25 cellular contexts compared by ENCODE assay signal in the genomic region with DNA sequence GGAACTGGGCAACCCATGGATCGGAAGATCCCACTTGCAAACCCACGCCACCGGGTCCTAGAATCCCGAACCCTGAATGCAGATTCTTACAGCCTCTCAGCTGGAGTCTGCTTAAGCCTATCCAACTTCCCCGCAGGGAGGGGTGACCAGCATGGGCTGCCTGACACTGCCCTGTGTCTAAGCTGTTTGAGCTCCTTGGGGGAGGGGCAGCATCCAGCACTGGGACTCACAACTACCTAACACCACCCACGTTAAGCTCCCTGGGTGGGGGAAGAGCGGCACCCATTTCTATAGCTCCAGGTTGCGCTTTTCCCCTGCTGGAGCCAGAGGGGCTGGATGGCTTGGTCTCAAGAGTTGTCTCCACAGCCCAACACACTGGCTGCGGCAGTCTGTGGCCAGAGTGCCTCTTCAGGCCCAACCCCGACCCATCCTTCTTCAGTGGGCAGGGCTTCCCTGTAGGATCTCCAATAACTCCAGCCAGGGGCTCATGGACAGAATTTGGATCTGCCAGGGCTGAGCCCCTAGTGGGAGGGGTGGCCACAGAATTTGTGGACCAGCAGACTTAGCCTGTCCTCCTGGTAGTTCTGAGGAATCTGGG.
"Had no signal": no experiment of that assay in that cellular context is flagged by ENCODE, and none has a peak within 500 bp of the region (broad histone marks: within the 10 kb centered on the region; RNA-seq: fewer than 3 reads in every experiment).

No MANE protein-coding gene starts in this region.

- H3K27me3 ChIP-seq: gastrocnemius medialis, hepatocyte, neutrophil, right atrium auricular region, testis, tibial artery had no signal

- H3K36me3 ChIP-seq: gastrocnemius medialis, lower lobe of right lung, neutrophil, prostate gland, right atrium auricular region, tibial artery had no signal

- H3K4me1 Mint-ChIP-seq: immature natural killer cell, nephron progenitor cell had no signal

- H3K79me2 ChIP-seq: hepatocyte had no signal

- H3K27me3 Mint-ChIP-seq: effector memory CD8-positive, alpha-beta T cell; naive thymus-derived CD8-positive, alpha-beta T cell; type B pancreatic cell had no signal

- H3K36me3 Mint-ChIP-seq: immature natural killer cell; naive thymus-derived CD8-positive, alpha-beta T cell; type B pancreatic cell had no signal

- H3K4me1 ChIP-seq: gastrocnemius medialis, lower lobe of right lung, prostate gland, right atrium auricular region, testis, tibial artery had no signal

- H3K4me3 Mint-ChIP-seq: effector memory CD8-positive, alpha-beta T cell; immature natural killer cell; naive thymus-derived CD8-positive, alpha-beta T cell; nephron progenitor cell; type B pancreatic cell had no signal

- H3K27ac ChIP-seq: coronary artery, gastrocnemius medialis, hepatocyte, lower lobe of right lung, neutrophil, prostate gland, right atrium auricular region, testis, tibial artery had no signal

- H3K4me3 ChIP-seq: coronary artery, gastrocnemius medialis, hepatocyte, lower lobe of right lung, prostate gland, right atrium auricular region, smooth muscle cell, tibial artery had no signal

- DNase-seq: dermis blood vessel endothelial cell; effector memory CD8-positive, alpha-beta T cell; gastrocnemius medialis; head of caudate nucleus; immature natural killer cell; islet precursor cell; left ventricle myocardium superior; lower lobe of right lung; naive thymus-derived CD8-positive, alpha-beta T cell; nephron progenitor cell; stimulated activated CD4-positive, alpha-beta T cell treated with anti-CD3 and anti-CD28 coated beads, Interleukin-12 subunit alpha, Interleukin-12 subunit beta, amount 100 ng/mL, for 4 hours; stimulated activated CD4-positive, alpha-beta T cell treated with anti-CD3 and anti-CD28 coated beads, Interleukin-1b, Interleukin-23, amount 100 ng/mL, for 48 hours; stimulated activated CD4-positive, alpha-beta T cell treated with anti-CD3 and anti-CD28 coated beads, Interleukin-4, amount 100 ng/mL, for 1 hour; stimulated activated CD8-positive, alpha-beta memory T cell treated with anti-CD3 and anti-CD28 coated beads, Interleukin-4, amount 100 ng/mL, for 48 hours; stimulated activated naive CD8-positive, alpha-beta T cell treated with anti-CD3 and anti-CD28 coated beads, Interleukin-15, Interleukin-2, amounts not matched to agents 100 U/mL and 50 U/mL, for 24 hours; tibial artery had no signal

- H3K27ac Mint-ChIP-seq: effector memory CD8-positive, alpha-beta T cell; immature natural killer cell; naive thymus-derived CD8-positive, alpha-beta T cell; nephron progenitor cell; type B pancreatic cell had no signal

- ATAC-seq: effector memory CD8-positive, alpha-beta T cell; gastrocnemius medialis; left ventricle myocardium superior; lower lobe of right lung; naive thymus-derived CD8-positive, alpha-beta T cell; sciatic nerve; stimulated activated naive CD8-positive, alpha-beta T cell treated with anti-CD3 and anti-CD28 coated beads, Interleukin-15, Interleukin-2, amounts not matched to agents 100 U/mL and 50 U/mL, for 24 hours had no signal

- H3K4me2 ChIP-seq: hepatocyte, smooth muscle cell had no signal

- H3K9me3 ChIP-seq: gastrocnemius medialis, lower lobe of right lung, neutrophil, prostate gland, testis, tibial artery had no signal

- H2AFZ ChIP-seq: hepatocyte had no signal
